Comparison of ENCODE assay signal across 8 cellular contexts in the genomic region with DNA sequence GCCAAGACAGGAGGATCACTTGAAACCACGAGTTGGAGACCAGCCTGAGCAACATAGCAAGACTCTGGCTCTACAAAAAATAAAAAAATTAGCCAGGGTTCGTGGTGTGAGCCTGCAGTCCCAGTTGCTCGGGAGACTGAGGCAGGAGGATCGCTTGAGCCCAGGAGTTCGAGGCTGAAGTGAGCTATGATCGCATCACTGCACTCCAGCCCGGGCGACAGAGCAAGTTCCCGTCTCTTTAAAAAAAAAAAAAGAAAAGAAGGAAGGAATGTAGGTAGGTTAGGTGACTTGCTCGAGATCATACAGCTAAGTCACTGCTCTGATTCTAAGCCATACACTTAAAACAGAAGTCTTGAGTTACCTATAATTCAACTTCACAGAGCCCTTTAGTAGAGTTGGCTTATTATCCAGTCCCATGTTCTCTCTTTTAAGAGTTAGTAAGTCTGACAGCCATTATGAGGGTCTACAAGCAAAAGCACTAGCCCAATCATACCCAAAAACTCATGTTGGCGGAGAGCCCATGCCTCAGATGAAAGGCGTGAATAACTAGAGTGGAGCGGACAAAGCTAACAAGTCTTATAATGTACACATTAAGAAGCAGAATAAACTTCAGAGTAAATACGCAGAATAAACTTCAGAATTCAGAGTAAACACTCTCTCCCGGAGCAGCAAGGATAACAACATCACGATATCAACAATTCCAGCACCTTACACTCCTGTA. TPM values are rescaled to one million over a fixed set of nuclear protein-coding genes. Genes with fewer than 3 reads are reported as not detected.
DNase-seq lines count a peak whose midpoint lies in the region; ATAC-seq and TF ChIP-seq lines count a peak whose summit lies in the region.

No MANE protein-coding gene starts in this region.

- H3K9me2 ChIP-seq in SK-N-SH: no peaks in the 10 kb centered on the region

- H4K20me1 ChIP-seq in SK-N-SH (ENCODE audit: insufficient read depth): no peaks in the 10 kb centered on the region

- peak overlapping the region; percentile 78 for H3K4me2 ChIP-seq in SK-N-SH

- peaks cover 57% of the 10 kb centered on the region for H3K79me2 ChIP-seq in SK-N-SH (ENCODE audit: insufficient read depth)

- no peak for TF ChIP-seq EP300 in SK-N-SH (IDR thresholded peaks at IDR 0.05; ENCODE audit: borderline replicate concordance in 1 of 2, low read depth in 1 of 2, low read length in 1 of 2)

- H3K4me3 ChIP-seq in SK-N-SH (ENCODE audit: low read depth in 2 of 2, low read length in 1 of 2): peak overlapping the region; percentile 69 to 96
- H3K4me3 ChIP-seq in epithelial cell of esophagus (ENCODE audit: low read length): peak overlapping the region; percentile 91
- H3K4me3 ChIP-seq in neutrophil (ENCODE audit: low read depth in 1 of 2, low read length in 1 of 2): peak overlapping the region; percentile 76 to 85

- peak; percentile 17 for DNase-seq in SK-N-SH
- peak; percentile 20 for DNase-seq in RWPE1 (ENCODE audit: low spot score)
- DNase-seq in epithelial cell of esophagus (ENCODE audit: low read depth): peak; percentile 34

- 26% methylated on average over 16 of the region's 16 CpGs for WGBS in SK-N-SH (ENCODE audit: low lambda C conversion rate)

- H3K27ac ChIP-seq in SK-N-SH (ENCODE audit: low read depth in 2 of 2, low read length in 1 of 2): peak overlapping the region; percentile 86 to 95
- peak overlapping the region; percentile 93 for H3K27ac ChIP-seq in RWPE1
- peak overlapping the region; percentile 74 for H3K27ac ChIP-seq in neutrophil

- H3F3A ChIP-seq in SK-N-SH (replicated peaks; ENCODE audit: insufficient read depth): peaks cover 5% of the 10 kb centered on the region

- peak overlapping the region; percentile 97 for H3K9ac ChIP-seq in SK-N-SH

- H3K27me3 ChIP-seq in SK-N-SH (ENCODE audit: insufficient read depth) (no peaks in the 10 kb centered on the region), neutrophil (peaks cover 21% of the 10 kb centered on the region)

- H2AFZ ChIP-seq in SK-N-SH (ENCODE audit: low read depth): peak overlapping the region; percentile 52

- ATAC-seq in SK-N-SH treated with all-trans-retinoic acid at 6 μM for 48 hours: no peak; the same call in 2 of the 3 replicates
- no peak for ATAC-seq in GM21528 (IDR thresholded peaks at IDR 0.05; ENCODE audit: low FRiP score, unreplicated experiment)
- ATAC-seq in HG02970 (IDR thresholded peaks at IDR 0.05; ENCODE audit: low FRiP score, unreplicated experiment): no peak
- no peak for ATAC-seq in esophagus mucosa

- H3K9me3 ChIP-seq in SK-N-SH (no peaks in the 10 kb centered on the region), neutrophil (no peaks in the 10 kb centered on the region)

- TF ChIP-seq CTCF in SK-N-SH (IDR thresholded peaks at IDR 0.05) (no peak), RWPE1 (conservative IDR thresholded peaks at IDR 0.05; ENCODE audit: low read depth) (no peak), epithelial cell of esophagus (IDR thresholded peaks at IDR 0.05; ENCODE audit: insufficient read depth, low read depth, low read length, missing control alignments) (no peak), neutrophil (IDR thresholded peaks at IDR 0.05) (no peak)

- H3K4me1 ChIP-seq in SK-N-SH (ENCODE audit: control insufficient read depth in 1 of 2, insufficient read depth in 2 of 2, low read depth in 1 of 2, low read length in 1 of 2) (peaks cover 3 to 6% of the 10 kb centered on the region in 2 experiments; a peak in 3 of 4 replicates), neutrophil (ENCODE audit: control insufficient read depth in 1 of 2, insufficient read depth in 1 of 2, low read depth in 1 of 2, low read length in 1 of 2) (peaks cover 25 to 27% of the 10 kb centered on the region in 2 experiments)

- no peak for TF ChIP-seq RAD21 in SK-N-SH (IDR thresholded peaks at IDR 0.05; ENCODE audit: low read length)

- H3K36me3 ChIP-seq in SK-N-SH (replicated peaks in 1 of 2; ENCODE audit: control insufficient read depth in 1 of 2, insufficient read depth in 2 of 2, low read length in 1 of 2) (no peaks in the 10 kb centered on the region), neutrophil (no peaks in the 10 kb centered on the region)

- CTCF ChIA-PET in SK-N-SH (lab: Yijun Ruan, JAX) (interaction anchor here (0.6 to 1.7 kb wide), 3 partner anchors 51 to 193 kb away, joined by 3 to 5 read pairs (median 3); no protein-coding TSS in a partner anchor), RWPE1 (lab: Yijun Ruan, JAX) (interaction anchor here (0.6 to 1.0 kb wide), 2 partner anchors 9 to 307 kb away, joined by 3 to 8 read pairs; no protein-coding TSS in a partner anchor)

- POLR2A ChIA-PET in SK-N-SH (lab: Yijun Ruan, JAX): interaction anchor here (0.6 to 1.0 kb wide), 2 partner anchors 11 to 54 kb away, joined by 3 to 4 read pairs; no protein-coding TSS in a partner anchor
- POLR2A ChIA-PET in RWPE1 (lab: Yijun Ruan, JAX; ENCODE audit: low non-redundant PET): interaction anchor here (0.6 kb wide), 1 partner anchor 28 kb away, joined by 3 read pairs; no protein-coding TSS in a partner anchor

TF ChIP-seq in SK-N-SH, 30 proteins besides CTCF, POLR2A, EP300 and RAD21 (continues in another document):
- TF ChIP-seq, protein P1, sequence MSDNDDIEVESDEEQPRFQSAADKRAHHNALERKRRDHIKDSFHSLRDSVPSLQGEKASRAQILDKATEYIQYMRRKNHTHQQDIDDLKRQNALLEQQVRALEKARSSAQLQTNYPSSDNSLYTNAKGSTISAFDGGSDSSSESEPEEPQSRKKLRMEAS (IDR thresholded peaks at IDR 0.05; ENCODE audit: low read depth): no peak
- TF ChIP-seq, protein P2, sequence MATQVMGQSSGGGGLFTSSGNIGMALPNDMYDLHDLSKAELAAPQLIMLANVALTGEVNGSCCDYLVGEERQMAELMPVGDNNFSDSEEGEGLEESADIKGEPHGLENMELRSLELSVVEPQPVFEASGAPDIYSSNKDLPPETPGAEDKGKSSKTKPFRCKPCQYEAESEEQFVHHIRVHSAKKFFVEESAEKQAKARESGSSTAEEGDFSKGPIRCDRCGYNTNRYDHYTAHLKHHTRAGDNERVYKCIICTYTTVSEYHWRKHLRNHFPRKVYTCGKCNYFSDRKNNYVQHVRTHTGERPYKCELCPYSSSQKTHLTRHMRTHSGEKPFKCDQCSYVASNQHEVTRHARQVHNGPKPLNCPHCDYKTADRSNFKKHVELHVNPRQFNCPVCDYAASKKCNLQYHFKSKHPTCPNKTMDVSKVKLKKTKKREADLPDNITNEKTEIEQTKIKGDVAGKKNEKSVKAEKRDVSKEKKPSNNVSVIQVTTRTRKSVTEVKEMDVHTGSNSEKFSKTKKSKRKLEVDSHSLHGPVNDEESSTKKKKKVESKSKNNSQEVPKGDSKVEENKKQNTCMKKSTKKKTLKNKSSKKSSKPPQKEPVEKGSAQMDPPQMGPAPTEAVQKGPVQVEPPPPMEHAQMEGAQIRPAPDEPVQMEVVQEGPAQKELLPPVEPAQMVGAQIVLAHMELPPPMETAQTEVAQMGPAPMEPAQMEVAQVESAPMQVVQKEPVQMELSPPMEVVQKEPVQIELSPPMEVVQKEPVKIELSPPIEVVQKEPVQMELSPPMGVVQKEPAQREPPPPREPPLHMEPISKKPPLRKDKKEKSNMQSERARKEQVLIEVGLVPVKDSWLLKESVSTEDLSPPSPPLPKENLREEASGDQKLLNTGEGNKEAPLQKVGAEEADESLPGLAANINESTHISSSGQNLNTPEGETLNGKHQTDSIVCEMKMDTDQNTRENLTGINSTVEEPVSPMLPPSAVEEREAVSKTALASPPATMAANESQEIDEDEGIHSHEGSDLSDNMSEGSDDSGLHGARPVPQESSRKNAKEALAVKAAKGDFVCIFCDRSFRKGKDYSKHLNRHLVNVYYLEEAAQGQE (IDR thresholded peaks at IDR 0.05; ENCODE audit: low read depth, low read length): no peak
- no peak for TF ChIP-seq RCOR1 (IDR thresholded peaks at IDR 0.05; ENCODE audit: low read length)

TF ChIP-seq in SK-N-SH treated with all-trans-retinoic acid at 6 μM for 48 hours, 23 proteins besides CTCF, POLR2A, EP300 and RAD21 (continues in another document):
- no peak for TF ChIP-seq BACH2 (CRISPR knock-in tag; IDR thresholded peaks at IDR 0.05; ENCODE audit: borderline replicate concordance)
- TF ChIP-seq PPARA (CRISPR knock-in tag; IDR thresholded peaks at IDR 0.05; ENCODE audit: borderline replicate concordance): no peak
- no peak for TF ChIP-seq POU6F1 (CRISPR knock-in tag; IDR thresholded peaks at IDR 0.05; ENCODE audit: borderline replicate concordance, low read depth)
- TF ChIP-seq TCF4 (CRISPR knock-in tag; IDR thresholded peaks at IDR 0.05; ENCODE audit: borderline replicate concordance): no peak
- TF ChIP-seq ZNF565 (CRISPR knock-in tag; conservative IDR thresholded peaks at IDR 0.05; ENCODE audit: low read depth): no peak
- TF ChIP-seq RARB (CRISPR knock-in tag; IDR thresholded peaks at IDR 0.05): no peak

RNA-seq across cellular contexts. Expression of gene AAGAB, which starts 0.8 kb away (rescaled TPM):
- polyA plus RNA-seq in SK-N-SH (2012; rRNA removed): 24.9 and 32.8 TPM in 2 replicates
- polyA plus RNA-seq in SK-N-SH (2012; cell fraction: cytosol; rRNA removed): 37.6 and 42.0 TPM in 2 replicates
- polyA plus RNA-seq in SK-N-SH (2012; cell fraction: nucleus; rRNA removed): 11.2 and 15.6 TPM in 2 replicates
- total RNA-seq in esophagus mucosa: 34.7 TPM

RNA-seq across cellular contexts. Expression of gene IQCH, which starts 0.9 kb away (rescaled TPM):
- 0.81 and 1.0 TPM in 2 replicates for polyA plus RNA-seq in SK-N-SH (2012; rRNA removed)
- polyA plus RNA-seq in SK-N-SH (2012; cell fraction: cytosol; rRNA removed): 1.0 and 1.5 TPM in 2 replicates
- 0.63 and 1.5 TPM in 2 replicates for polyA plus RNA-seq in SK-N-SH (2012; cell fraction: nucleus; rRNA removed)
- 1.4 TPM for total RNA-seq in esophagus mucosa
